Comparison of ENCODE assay signal across 8 cellular contexts in genomic region chr1:1291611-1292441, GRCh38. TPM values are rescaled to one million over a fixed set of nuclear protein-coding genes. Genes with fewer than 3 reads are reported as not detected.
DNase-seq lines count a peak whose midpoint lies in the region; ATAC-seq, FAIRE-seq and TF ChIP-seq lines count a peak whose summit lies in the region.

No MANE protein-coding gene starts in this region.

- H3K4me1 ChIP-seq in endothelial cell of umbilical vein (ENCODE audit: control insufficient read depth, extremely low read depth, insufficient read depth, low read length), result no peaks in the 10 kb centered on the region
- H3K4me1 ChIP-seq in naive thymus-derived CD4-positive, alpha-beta T cell (ENCODE audit: control insufficient read depth in 2 of 2, insufficient read depth in 2 of 2, low read length in 2 of 2), result no peaks in the 10 kb centered on the region
- H3K4me1 ChIP-seq in upper lobe of right lung, result no peaks in the 10 kb centered on the region

- H3K9me3 ChIP-seq in endothelial cell of umbilical vein (replicated peaks; ENCODE audit: control insufficient read depth, insufficient read depth, low read length), result no peaks in the 10 kb centered on the region
- H3K9me3 ChIP-seq in naive thymus-derived CD4-positive, alpha-beta T cell (ENCODE audit: control insufficient read depth in 2 of 3, low read length in 3 of 3), result no peaks in the 10 kb centered on the region
- H3K9me3 ChIP-seq in upper lobe of right lung, result no peaks in the 10 kb centered on the region

- H3K9me3 Mint-ChIP-seq in activated CD8-positive, alpha-beta T cell treated with anti-CD3 and anti-CD28 coated beads, Interleukin-2, amount 10 ng/mL, durations not matched to agents 7 days and 5 days (ENCODE audit: insufficient read depth), result no peaks in the 10 kb centered on the region
- no peaks in the 10 kb centered on the region for H3K9me3 Mint-ChIP-seq in naive thymus-derived CD4-positive, alpha-beta T cell

- no peak for TF ChIP-seq POLR2A in endothelial cell of umbilical vein (IDR thresholded peaks at IDR 0.05; ENCODE audit: low read depth, low read length)

- intact Hi-C loops in endothelial cell of umbilical vein (cut with micrococcal nuclease) (no loop called here), upper lobe of right lung (cut with DNase I) (no loop called here)
- intact Hi-C loops in naive thymus-derived CD4-positive, alpha-beta T cell (cut with micrococcal nuclease), result loop anchor here (2.0 to 5.0 kb wide), 4 partner anchors 169 to 310 kb away; partner anchors contain the start of gene PERM1 (in 1 of the 2)

- no peaks in the 10 kb centered on the region for H3K27me3 Mint-ChIP-seq in activated CD8-positive, alpha-beta T cell treated with anti-CD3 and anti-CD28 coated beads, Interleukin-2, amount 10 ng/mL, durations not matched to agents 7 days and 5 days (ENCODE audit: low read depth)
- no peaks in the 10 kb centered on the region for H3K27me3 Mint-ChIP-seq in naive thymus-derived CD4-positive, alpha-beta T cell

- H3K36me3 ChIP-seq in endothelial cell of umbilical vein (ENCODE audit: control insufficient read depth in 2 of 2, extremely low read depth in 1 of 2, insufficient read depth in 2 of 2, low read length in 2 of 2) (no peaks in the 10 kb centered on the region), upper lobe of right lung (no peaks in the 10 kb centered on the region)
- H3K36me3 ChIP-seq in naive thymus-derived CD4-positive, alpha-beta T cell (ENCODE audit: control insufficient read depth in 2 of 3, insufficient read depth in 3 of 3, low read length in 3 of 3), result peaks cover 0 to 7% (median 0%) of the 10 kb centered on the region in 3 experiments

- H3K79me2 ChIP-seq in endothelial cell of umbilical vein (ENCODE audit: control insufficient read depth, insufficient read depth, low read length), result no peaks in the 10 kb centered on the region

- peak; percentile 33 for FAIRE-seq in endothelial cell of umbilical vein (lab: Jason Lieb, UNC)

- H3K4me1 Mint-ChIP-seq in activated CD8-positive, alpha-beta T cell treated with anti-CD3 and anti-CD28 coated beads, Interleukin-2, amount 10 ng/mL, durations not matched to agents 7 days and 5 days (ENCODE audit: low read depth), result peaks cover 6% of the 10 kb centered on the region
- peaks cover 0 to 4% (median 0%) of the 10 kb centered on the region in 7 donors for H3K4me1 Mint-ChIP-seq in naive thymus-derived CD4-positive, alpha-beta T cell

- TF ChIP-seq CTCF in HFF-Myc (IDR thresholded peaks at IDR 0.05; ENCODE audit: low read depth, low read length, missing control alignments), result peak; percentile 54
- peak; percentile 73 to 83 for TF ChIP-seq CTCF in endothelial cell of umbilical vein (IDR thresholded peaks at IDR 0.05; ENCODE audit: extremely low read depth in 1 of 2, insufficient read depth in 1 of 2, low read depth in 1 of 2, low read length in 2 of 2)
- peak; percentile 63 for TF ChIP-seq CTCF in upper lobe of right lung (IDR thresholded peaks at IDR 0.05)

- H3K36me3 Mint-ChIP-seq in activated CD8-positive, alpha-beta T cell treated with anti-CD3 and anti-CD28 coated beads, Interleukin-2, amount 10 ng/mL, durations not matched to agents 7 days and 5 days (ENCODE audit: low read depth), result peaks cover 4% of the 10 kb centered on the region
- H3K36me3 Mint-ChIP-seq in naive thymus-derived CD4-positive, alpha-beta T cell, result peaks cover 0 to 2% (median 0%) of the 10 kb centered on the region in 5 donors

- H3K27me3 ChIP-seq in endothelial cell of umbilical vein (ENCODE audit: control insufficient read depth in 2 of 2, insufficient read depth in 2 of 2, low read length in 2 of 2), result no peaks in the 10 kb centered on the region
- no peaks in the 10 kb centered on the region for H3K27me3 ChIP-seq in naive thymus-derived CD4-positive, alpha-beta T cell (ENCODE audit: control insufficient read depth in 2 of 2, insufficient read depth in 2 of 2, low read length in 2 of 2)
- peaks cover 4% of the 10 kb centered on the region for H3K27me3 ChIP-seq in upper lobe of right lung

- BruUV-seq in endothelial cell of umbilical vein (replicated peaks; lab: Mats Ljungman, UMichigan), result no TSS peak

- H3K4me3 Mint-ChIP-seq in activated CD8-positive, alpha-beta T cell treated with anti-CD3 and anti-CD28 coated beads, Interleukin-2, amount 10 ng/mL, durations not matched to agents 7 days and 5 days, result no peak overlapping the region
- no peak overlapping the region for H3K4me3 Mint-ChIP-seq in naive thymus-derived CD4-positive, alpha-beta T cell

- no peak overlapping the region for H3K4me2 ChIP-seq in endothelial cell of umbilical vein (ENCODE audit: insufficient read depth, low read length)

- no peak overlapping the region for H3K9ac ChIP-seq in endothelial cell of umbilical vein (replicated peaks; ENCODE audit: extremely low read depth, insufficient read depth, low read length)

- no peak overlapping the region for H3K4me3 ChIP-seq in HFF-Myc (replicated peaks; ENCODE audit: low read depth, low read length)
- H3K4me3 ChIP-seq in endothelial cell of umbilical vein (replicated peaks in 1 of 3; ENCODE audit: insufficient read depth in 1 of 3, low read depth in 1 of 3, low read length in 3 of 3), result no peak overlapping the region
- no peak overlapping the region for H3K4me3 ChIP-seq in naive thymus-derived CD4-positive, alpha-beta T cell (ENCODE audit: low read length)
- no peak overlapping the region for H3K4me3 ChIP-seq in upper lobe of right lung

- DNase-seq in CD1c-positive myeloid dendritic cell (ENCODE audit: extremely low spot score), result peak; percentile 40
- no peak for DNase-seq in HFF-Myc (ENCODE audit: extremely low read depth, low read depth)
- peak; percentile 52 for DNase-seq in NCI-H748 treated with DMSO at 0.1 percent for 48 hours (lab: John Stamatoyannopoulos, UW)
- DNase-seq in activated CD8-positive, alpha-beta T cell treated with anti-CD3 and anti-CD28 coated beads, Interleukin-2, amount 10 ng/mL, durations not matched to agents 7 days and 5 days, result peak; percentile 78
- DNase-seq in endothelial cell of umbilical vein (ENCODE audit: low read depth, low spot score), result peak; percentile 50
- peak; percentile 51 to 71 (median 58) for DNase-seq in naive thymus-derived CD4-positive, alpha-beta T cell
- peak; percentile 82 for DNase-seq in upper lobe of right lung

- no peaks in the 10 kb centered on the region for H4K20me1 ChIP-seq in endothelial cell of umbilical vein (replicated peaks; ENCODE audit: control insufficient read depth, extremely low read depth, insufficient read depth, low read length)

- dilution Hi-C loops in endothelial cell of umbilical vein (cut with MboI; ENCODE audit: extremely low pct_ligation_motif_present, low sequenced_read_pairs), result no loop called here

- ATAC-seq in activated CD8-positive, alpha-beta T cell treated with anti-CD3 and anti-CD28 coated beads, Interleukin-2, amount 10 ng/mL, durations not matched to agents 7 days and 5 days, result peak; percentile 87
- ATAC-seq in naive thymus-derived CD4-positive, alpha-beta T cell, result peak; percentile 76
- ATAC-seq in upper lobe of right lung (peak; percentile 72), GM21529 (IDR thresholded peaks at IDR 0.05; ENCODE audit: unreplicated experiment) (no peak)

- CTCF ChIA-PET in activated CD8-positive, alpha-beta T cell treated with anti-CD3 and anti-CD28 coated beads, Interleukin-2, amount 10 ng/mL, durations not matched to agents 7 days and 5 days (lab: Charles Lee), result interaction anchor here (0.5 to 3.2 kb wide), 12 partner anchors 14 to 308 kb away, joined by 3 to 61 read pairs (median 4); partner anchors contain the start of gene UBE2J2
- CTCF ChIA-PET in endothelial cell of umbilical vein (lab: Charles Lee), result interaction anchor here (0.6 to 5.5 kb wide), 35 partner anchors 10 to 325 kb away, joined by 3 to 286 read pairs (median 4); partner anchors contain the start of genes C1orf159, ISG15, PERM1 and RNF223
- CTCF ChIA-PET in naive thymus-derived CD4-positive, alpha-beta T cell (lab: Charles Lee), result interaction anchor here (0.9 to 2.8 kb wide), 5 partner anchors 8 to 307 kb away, joined by 3 to 29 read pairs (median 4); no protein-coding TSS in a partner anchor

- H2AFZ ChIP-seq in endothelial cell of umbilical vein (ENCODE audit: low read depth, low read length), result no peak overlapping the region

- H3K27ac ChIP-seq in endothelial cell of umbilical vein (ENCODE audit: insufficient read depth, low read depth, low read length), result no peak overlapping the region
- no peak overlapping the region for H3K27ac ChIP-seq in naive thymus-derived CD4-positive, alpha-beta T cell (ENCODE audit: low read depth, low read length)
- H3K27ac ChIP-seq in upper lobe of right lung, result no peak overlapping the region

- H3K27ac Mint-ChIP-seq in activated CD8-positive, alpha-beta T cell treated with anti-CD3 and anti-CD28 coated beads, Interleukin-2, amount 10 ng/mL, durations not matched to agents 7 days and 5 days, result no peak overlapping the region
- peak overlapping the region in 1 of 9 donors; percentile 14 for H3K27ac Mint-ChIP-seq in naive thymus-derived CD4-positive, alpha-beta T cell

- H3K9me1 ChIP-seq in endothelial cell of umbilical vein (replicated peaks; ENCODE audit: control insufficient read depth, extremely low read depth, insufficient read depth, low read length), result no peaks in the 10 kb centered on the region

- POLR2A ChIA-PET in activated CD8-positive, alpha-beta T cell treated with anti-CD3 and anti-CD28 coated beads, Interleukin-2, amount 10 ng/mL, durations not matched to agents 7 days and 5 days (lab: Charles Lee), result no interaction called here
- POLR2A ChIA-PET in endothelial cell of umbilical vein (lab: Charles Lee), result interaction anchor here (1.0 kb wide), 1 partner anchor 169 kb away, joined by 4 read pairs; no protein-coding TSS in a partner anchor
- POLR2A ChIA-PET in naive thymus-derived CD4-positive, alpha-beta T cell (lab: Charles Lee), result interaction anchor here (0.9 to 1.3 kb wide), 2 partner anchors 11 to 169 kb away, joined by 3 to 6 read pairs; no protein-coding TSS in a partner anchor

RNA-seq across cellular contexts. Expression of gene SCNN1D, which starts 11.6 kb away (rescaled TPM):
- 1 to 10 TPM; 3.4 to 3.6 TPM for total RNA-seq in activated CD8-positive, alpha-beta T cell treated with anti-CD3 and anti-CD28 coated beads, Interleukin-2, amount 10 ng/mL, durations not matched to agents 7 days and 5 days
- 3.0 and 3.3 TPM in 2 replicates for total RNA-seq in endothelial cell of umbilical vein
- 2.3 and 4.0 TPM in 2 replicates for polyA plus RNA-seq in endothelial cell of umbilical vein
- polyA plus RNA-seq in endothelial cell of umbilical vein (2011; cell fraction: cytosol; rRNA removed), result 0.32 and 0.68 TPM in 2 replicates
- polyA plus RNA-seq in endothelial cell of umbilical vein (2011; cell fraction: nucleus; rRNA removed), result 13.9 and 15.0 TPM in 2 replicates
- 0.75 and 0.86 TPM in 2 replicates for polyA plus RNA-seq in endothelial cell of umbilical vein (2012)
- 0.08 and 2.0 TPM in 2 replicates for polyA minus RNA-seq in endothelial cell of umbilical vein
- polyA minus RNA-seq in endothelial cell of umbilical vein (2011; cell fraction: cytosol; rRNA and poly(A)+ RNA removed), result not detected
- polyA minus RNA-seq in endothelial cell of umbilical vein (2011; cell fraction: nucleus; rRNA and poly(A)+ RNA removed), result 0.63 and 2.4 TPM in 2 replicates
- 10 to 100 TPM in 3 of 5 experiments, 1 to 10 TPM in 2; 4.2 to 15.8 (median 10.1) TPM for total RNA-seq in naive thymus-derived CD4-positive, alpha-beta T cell
- polyA plus RNA-seq in naive thymus-derived CD4-positive, alpha-beta T cell, result not detected
- total RNA-seq in upper lobe of right lung, result 3.6 TPM

RNA-seq across cellular contexts. Expression of gene ACAP3, which starts 15.9 kb away (rescaled TPM):
- 10 to 100 TPM; 65.2 to 87.3 TPM for total RNA-seq in activated CD8-positive, alpha-beta T cell treated with anti-CD3 and anti-CD28 coated beads, Interleukin-2, amount 10 ng/mL, durations not matched to agents 7 days and 5 days
- total RNA-seq in endothelial cell of umbilical vein (39.0 and 43.0 TPM in 2 replicates), upper lobe of right lung (55.2 TPM)
- 27.8 and 41.3 TPM in 2 replicates for polyA plus RNA-seq in endothelial cell of umbilical vein
- 6.7 and 11.6 TPM in 2 replicates for polyA plus RNA-seq in endothelial cell of umbilical vein (2011; cell fraction: cytosol; rRNA removed)
- polyA plus RNA-seq in endothelial cell of umbilical vein (2011; cell fraction: nucleus; rRNA removed), result 306 and 358 TPM in 2 replicates
- polyA plus RNA-seq in endothelial cell of umbilical vein (2012), result 25.5 and 29.9 TPM in 2 replicates
- 22.8 and 26.4 TPM in 2 replicates for polyA minus RNA-seq in endothelial cell of umbilical vein
- 29.8 TPM for polyA minus RNA-seq in endothelial cell of umbilical vein (2011; cell fraction: cytosol; rRNA and poly(A)+ RNA removed)
- 33.4 and 58.9 TPM in 2 replicates for polyA minus RNA-seq in endothelial cell of umbilical vein (2011; cell fraction: nucleus; rRNA and poly(A)+ RNA removed)
- total RNA-seq in naive thymus-derived CD4-positive, alpha-beta T cell, result 10 to 100 TPM; 51.5 to 70.8 (median 58.2) TPM
- 1 to 10 TPM; 3.2 to 5.9 TPM for polyA plus RNA-seq in naive thymus-derived CD4-positive, alpha-beta T cell

RNA-seq across cellular contexts. Expression of gene PUSL1, which starts 16.6 kb away (rescaled TPM):
- total RNA-seq in activated CD8-positive, alpha-beta T cell treated with anti-CD3 and anti-CD28 coated beads, Interleukin-2, amount 10 ng/mL, durations not matched to agents 7 days and 5 days, result 10 to 100 TPM; 24.0 to 26.2 TPM
- 16.6 and 18.8 TPM in 2 replicates for total RNA-seq in endothelial cell of umbilical vein
- polyA plus RNA-seq in endothelial cell of umbilical vein, result 27.3 and 45.9 TPM in 2 replicates
- polyA plus RNA-seq in endothelial cell of umbilical vein (2011; cell fraction: cytosol; rRNA removed), result 13.4 and 21.1 TPM in 2 replicates
- polyA plus RNA-seq in endothelial cell of umbilical vein (2011; cell fraction: nucleus; rRNA removed), result 13.4 and 13.7 TPM in 2 replicates
- polyA plus RNA-seq in endothelial cell of umbilical vein (2012), result 8.9 and 10.7 TPM in 2 replicates
- 5.5 and 8.0 TPM in 2 replicates for polyA minus RNA-seq in endothelial cell of umbilical vein
- polyA minus RNA-seq in endothelial cell of umbilical vein (2011; cell fraction: cytosol; rRNA and poly(A)+ RNA removed), result 22.0 TPM
- 3.8 and 7.8 TPM in 2 replicates for polyA minus RNA-seq in endothelial cell of umbilical vein (2011; cell fraction: nucleus; rRNA and poly(A)+ RNA removed)
- 10 to 100 TPM; 17.7 to 25.4 (median 19.4) TPM for total RNA-seq in naive thymus-derived CD4-positive, alpha-beta T cell
- 10 to 100 TPM; 16.2 to 26.1 TPM for polyA plus RNA-seq in naive thymus-derived CD4-positive, alpha-beta T cell
- 14.2 TPM for total RNA-seq in upper lobe of right lung

RNA-seq across cellular contexts. Expression of gene UBE2J2, which starts 18.2 kb away (rescaled TPM):
- 10 to 100 TPM; 62.3 to 67.5 TPM for total RNA-seq in activated CD8-positive, alpha-beta T cell treated with anti-CD3 and anti-CD28 coated beads, Interleukin-2, amount 10 ng/mL, durations not matched to agents 7 days and 5 days
- 80.7 and 87.2 TPM in 2 replicates for total RNA-seq in endothelial cell of umbilical vein
- polyA plus RNA-seq in endothelial cell of umbilical vein, result 50.0 and 60.7 TPM in 2 replicates
- polyA plus RNA-seq in endothelial cell of umbilical vein (2011; cell fraction: cytosol; rRNA removed), result 46.1 and 63.4 TPM in 2 replicates
- 51.6 and 62.4 TPM in 2 replicates for polyA plus RNA-seq in endothelial cell of umbilical vein (2011; cell fraction: nucleus; rRNA removed)
- polyA plus RNA-seq in endothelial cell of umbilical vein (2012), result 48.2 and 50.2 TPM in 2 replicates
- polyA minus RNA-seq in endothelial cell of umbilical vein, result 24.5 and 35.1 TPM in 2 replicates
- polyA minus RNA-seq in endothelial cell of umbilical vein (2011; cell fraction: cytosol; rRNA and poly(A)+ RNA removed), result 25.1 TPM
- polyA minus RNA-seq in endothelial cell of umbilical vein (2011; cell fraction: nucleus; rRNA and poly(A)+ RNA removed), result 29.9 and 37.5 TPM in 2 replicates
- total RNA-seq in naive thymus-derived CD4-positive, alpha-beta T cell, result 10 to 100 TPM; 62.3 to 89.3 (median 75.1) TPM
- polyA plus RNA-seq in naive thymus-derived CD4-positive, alpha-beta T cell, result 10 to 100 TPM; 86.1 to 92.2 TPM
- total RNA-seq in upper lobe of right lung, result 52.5 TPM

RNA-seq across cellular contexts. Expression of gene INTS11, which starts 32.6 kb away (rescaled TPM):
- 100 to 1,000 TPM; 120 to 134 TPM for total RNA-seq in activated CD8-positive, alpha-beta T cell treated with anti-CD3 and anti-CD28 coated beads, Interleukin-2, amount 10 ng/mL, durations not matched to agents 7 days and 5 days
- total RNA-seq in endothelial cell of umbilical vein, result 127 and 132 TPM in 2 replicates
- polyA plus RNA-seq in endothelial cell of umbilical vein, result 222 and 239 TPM in 2 replicates
- polyA plus RNA-seq in endothelial cell of umbilical vein (2011; cell fraction: cytosol; rRNA removed), result 97.6 and 111 TPM in 2 replicates
- polyA plus RNA-seq in endothelial cell of umbilical vein (2011; cell fraction: nucleus; rRNA removed), result 382 and 418 TPM in 2 replicates
- 80.5 and 91.0 TPM in 2 replicates for polyA plus RNA-seq in endothelial cell of umbilical vein (2012)
- 100 and 129 TPM in 2 replicates for polyA minus RNA-seq in endothelial cell of umbilical vein
- polyA minus RNA-seq in endothelial cell of umbilical vein (2011; cell fraction: cytosol; rRNA and poly(A)+ RNA removed), result 56.8 TPM
- polyA minus RNA-seq in endothelial cell of umbilical vein (2011; cell fraction: nucleus; rRNA and poly(A)+ RNA removed), result 75.0 and 129 TPM in 2 replicates
- 100 to 1,000 TPM; 126 to 187 (median 161) TPM for total RNA-seq in naive thymus-derived CD4-positive, alpha-beta T cell
- 10 to 100 TPM; 62.8 to 74.0 TPM for polyA plus RNA-seq in naive thymus-derived CD4-positive, alpha-beta T cell
- total RNA-seq in upper lobe of right lung, result 81.9 TPM

Comparison
In these comparisons a context has a peak if more than half of its experiments do, and no peak if none do; other contexts are left out.
1. intact Hi-C loops: an anchor here in naive thymus-derived CD4-positive, alpha-beta T cell (2.0 to 5.0 kb wide); none called in endothelial cell of umbilical vein and upper lobe of right lung.